In genomic region chr16:88595921-88596320, GRCh38 we compare ENCODE assay signal across 22 cellular contexts. TPM values are rescaled to one million over a fixed set of nuclear protein-coding genes. Genes with fewer than 3 reads are reported as not detected.
"Had no signal": no experiment of that assay in that cellular context is flagged by ENCODE, and none has a peak within 500 bp of the region (broad histone marks: within the 10 kb centered on the region; RNA-seq: fewer than 3 reads in every experiment).

No MANE protein-coding gene starts in this region.

- H3K9me3 Mint-ChIP-seq: activated naive CD4-positive, alpha-beta T cell treated with anti-CD3 and anti-CD28 coated beads for 36 hours; brain; immature natural killer cell; type B pancreatic cell had no signal

- H3K4me3 Mint-ChIP-seq: activated naive CD4-positive, alpha-beta T cell treated with anti-CD3 and anti-CD28 coated beads for 36 hours; brain; immature natural killer cell; naive thymus-derived CD4-positive, alpha-beta T cell; type B pancreatic cell had no signal

- H3K9me3 ChIP-seq: esophagus squamous epithelium, heart right ventricle, prostate gland, suprapubic skin had no signal

- H3K4me1 Mint-ChIP-seq: brain had no signal

- H3K4me1 ChIP-seq: prostate gland had no signal

- H3K27ac ChIP-seq: esophagus squamous epithelium, prostate gland, skin epidermis, suprapubic skin, WERI-Rb-1 had no signal

- H3K27ac Mint-ChIP-seq: activated naive CD4-positive, alpha-beta T cell treated with anti-CD3 and anti-CD28 coated beads for 36 hours; type B pancreatic cell had no signal

- ATAC-seq: heart right ventricle; naive thymus-derived CD4-positive, alpha-beta T cell; right cardiac atrium; stimulated activated naive CD8-positive, alpha-beta T cell treated with anti-CD3 and anti-CD28 coated beads, Interleukin-15, Interleukin-2, amounts not matched to agents 100 U/mL and 50 U/mL, for 24 hours had no signal

- DNase-seq: activated CD4-positive, alpha-beta T cell treated with anti-CD3 and anti-CD28 coated beads for 1 hour; activated CD4-positive, alpha-beta T cell treated with anti-CD3 and anti-CD28 coated beads, Interleukin-2, amount 50 U/mL, for 48 hours; activated naive CD4-positive, alpha-beta T cell treated with anti-CD3 and anti-CD28 coated beads for 36 hours; central memory CD4-positive, alpha-beta T cell; effector CD4-positive, alpha-beta T cell; esophagus squamous epithelium; heart right ventricle; immature natural killer cell; mesenchymal stem cell; naive thymus-derived CD4-positive, alpha-beta T cell; right cardiac atrium; stimulated activated naive CD8-positive, alpha-beta T cell treated with anti-CD3 and anti-CD28 coated beads, Interleukin-15, Interleukin-2, amounts not matched to agents 100 U/mL and 50 U/mL, for 24 hours; WERI-Rb-1 had no signal

- H3K27me3 Mint-ChIP-seq: naive thymus-derived CD4-positive, alpha-beta T cell; type B pancreatic cell had no signal

- H3K27me3 ChIP-seq: esophagus squamous epithelium, heart right ventricle, suprapubic skin had no signal

RNA-seq across cellular contexts. Expression of gene IL17C, which starts 42.5 kb away (rescaled TPM):
- total RNA-seq: activated naive CD4-positive, alpha-beta T cell treated with anti-CD3 and anti-CD28 coated beads for 36 hours; endothelial cell of umbilical vein; heart right ventricle; mucosa of gallbladder; osteocyte; right cardiac atrium; suprapubic skin; T-helper 1 cell treated with Interleukin-12 subunit alpha and Interleukin-12 subunit beta and Interleukin-4 antibody, amounts not matched to agents 30 ng/mL and 1 ng/mL, for 36 hours had no signal
- polyA plus RNA-seq: heart right ventricle; naive thymus-derived CD4-positive, alpha-beta T cell; right cardiac atrium had no signal
